ENCODE assay signal across 13 cellular contexts in genomic region chrX:8586953-8587352, GRCh38.
DNase-seq lines count a peak whose midpoint lies in the region; ATAC-seq and TF ChIP-seq lines count a peak whose summit lies in the region.
"Had no signal": no experiment of that assay in that cellular context is flagged by ENCODE, and none has a peak within 500 bp of the region (broad histone marks: within the 10 kb centered on the region; RNA-seq: fewer than 3 reads in every experiment).

No MANE protein-coding gene starts in this region.

- H3K4me3 ChIP-seq in BLaER1 = no peak overlapping the region
- H3K4me3 ChIP-seq: A549, GM23248 had no signal

- no peak overlapping the region for H3K27ac ChIP-seq in BLaER1
- H3K27ac ChIP-seq: A549, GM23248 had no signal

- no peak overlapping the region for H3K4me3 Mint-ChIP-seq in nephron progenitor cell
- H3K4me3 Mint-ChIP-seq in activated T-cell treated with anti-CD3 and anti-CD28 coated beads, Interleukin-2, amount 50 U/mL, for 72 hours = no peak overlapping the region
- H3K4me3 Mint-ChIP-seq: CD14-positive monocyte; CD8-positive, alpha-beta T cell had no signal

- DNase-seq in DMS 273 (lab: John Stamatoyannopoulos, UW; ENCODE audit: unreplicated experiment) (peak; percentile 39), NCI-H524 treated with DMSO at 0.1 percent for 48 hours (lab: John Stamatoyannopoulos, UW) (peak; percentile 74), nephron progenitor cell (no peak), D341Med (ENCODE audit: low spot score) (no peak)
- DNase-seq in activated T-cell treated with anti-CD3 and anti-CD28 coated beads, Interleukin-2, amount 50 U/mL, for 72 hours = no peak
- DNase-seq: BE2C; CD8-positive, alpha-beta T cell; COR-L47; EL; GM23248 had no signal

- peaks cover 3% of the 10 kb centered on the region for H3K27me3 Mint-ChIP-seq in nephron progenitor cell (ENCODE audit: low read depth, poor library complexity)
- no peaks in the 10 kb centered on the region for H3K27me3 Mint-ChIP-seq in activated T-cell treated with anti-CD3 and anti-CD28 coated beads, Interleukin-2, amount 50 U/mL, for 72 hours (ENCODE audit: low read depth)

- H3K27me3 ChIP-seq in BLaER1 = no peaks in the 10 kb centered on the region
- H3K27me3 ChIP-seq: BE2C had no signal

- peak overlapping the region; percentile 62 for H3K27ac Mint-ChIP-seq in nephron progenitor cell
- H3K27ac Mint-ChIP-seq in activated T-cell treated with anti-CD3 and anti-CD28 coated beads, Interleukin-2, amount 50 U/mL, for 72 hours = no peak overlapping the region
- H3K27ac Mint-ChIP-seq: CD14-positive monocyte; CD8-positive, alpha-beta T cell had no signal

- no peaks in the 10 kb centered on the region for H4K20me1 ChIP-seq in BLaER1

- H3K9ac ChIP-seq in BLaER1 = no peak overlapping the region
- H3K9ac ChIP-seq: GM23248 had no signal

- peaks cover 52% of the 10 kb centered on the region for H3K4me1 Mint-ChIP-seq in nephron progenitor cell
- no peaks in the 10 kb centered on the region for H3K4me1 Mint-ChIP-seq in activated T-cell treated with anti-CD3 and anti-CD28 coated beads, Interleukin-2, amount 50 U/mL, for 72 hours (ENCODE audit: low read depth)
- H3K4me1 Mint-ChIP-seq: CD14-positive monocyte had no signal

- H3K9me3 Mint-ChIP-seq in nephron progenitor cell = no peaks in the 10 kb centered on the region
- H3K9me3 Mint-ChIP-seq in activated T-cell treated with anti-CD3 and anti-CD28 coated beads, Interleukin-2, amount 50 U/mL, for 72 hours = peaks cover 0 to 6% of the 10 kb centered on the region in 2 donors
- H3K9me3 Mint-ChIP-seq: CD8-positive, alpha-beta T cell had no signal

- no peak for ATAC-seq in activated T-cell treated with anti-CD3 and anti-CD28 coated beads, Interleukin-2, amount 50 U/mL, for 72 hours (replicated peaks in 1 of 2)
- ATAC-seq: A549; CD8-positive, alpha-beta T cell had no signal

- no peaks in the 10 kb centered on the region for H3K36me3 ChIP-seq in BLaER1
- H3K36me3 ChIP-seq: BE2C had no signal

- no peak for TF ChIP-seq CTCF in nephron progenitor cell (IDR thresholded peaks at IDR 0.05)

- no peaks in the 10 kb centered on the region for H3K9me3 ChIP-seq in BLaER1
- H3K9me3 ChIP-seq: A549, BE2C had no signal

- no peaks in the 10 kb centered on the region for H3K36me3 Mint-ChIP-seq in nephron progenitor cell (ENCODE audit: low read depth)
- H3K36me3 Mint-ChIP-seq in activated T-cell treated with anti-CD3 and anti-CD28 coated beads, Interleukin-2, amount 50 U/mL, for 72 hours (ENCODE audit: insufficient read depth in 2 of 2) = no peaks in the 10 kb centered on the region
- H3K36me3 Mint-ChIP-seq: CD14-positive monocyte; CD8-positive, alpha-beta T cell had no signal

- 0 out of 2 replicates have a peak overlapping the region, but pooled peaks have one; percentile 7 for H3K4me2 ChIP-seq in BLaER1
- H3K4me2 ChIP-seq: A549 had no signal

- peaks cover 5% of the 10 kb centered on the region; the same call in 1 of the 2 replicates for H3K4me1 ChIP-seq in BLaER1
- H3K4me1 ChIP-seq: A549, BE2C had no signal

Comparison
In these comparisons a context has a peak if more than half of its experiments do, and no peak if none do; other contexts are left out.
1. DNase-seq: peak in DMS 273 (single experiment) and NCI-H524 treated with DMSO at 0.1 percent for 48 hours (single experiment); none in nephron progenitor cell (single experiment), activated T-cell treated with anti-CD3 and anti-CD28 coated beads, Interleukin-2, amount 50 U/mL, for 72 hours (0 of 2) and D341Med (single experiment).